In the genomic region with DNA sequence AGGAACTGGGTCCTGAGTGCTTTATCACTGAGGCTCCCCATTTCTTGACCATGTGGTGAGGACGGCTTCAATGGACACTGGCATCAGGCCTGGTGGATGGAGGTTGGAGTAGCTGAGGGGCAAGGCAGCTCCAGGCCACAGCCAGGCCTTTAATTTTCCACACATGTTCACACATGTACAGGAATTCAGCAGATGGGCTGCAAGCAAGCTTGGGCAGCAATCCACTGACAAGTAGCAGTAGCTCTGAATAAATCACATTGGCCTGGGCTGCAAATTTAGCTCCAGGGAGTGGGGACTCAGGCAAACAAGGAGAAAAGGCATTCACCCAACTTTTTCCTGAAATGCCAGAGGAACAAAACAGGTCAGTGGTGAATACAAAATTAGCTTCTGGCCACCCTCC, we compare ENCODE assay signal across 24 cellular contexts.
"Had no signal": no experiment of that assay in that cellular context is flagged by ENCODE, and none has a peak within 500 bp of the region (broad histone marks: within the 10 kb centered on the region; RNA-seq: fewer than 3 reads in every experiment).

No MANE protein-coding gene starts in this region.

- H3K27ac ChIP-seq: colonic mucosa, left ventricle myocardium inferior, neutrophil, skin epidermis, testis, transverse colon had no signal

- ATAC-seq: activated naive CD4-positive, alpha-beta T cell treated with anti-CD3 and anti-CD28 coated beads, Interleukin-2, amount 50 U/mL, for 72 hours; activated T-cell treated with anti-CD3 and anti-CD28 coated beads, Interleukin-2, amount 50 U/mL, for 4 hours; activated T-helper 17 cell treated with anti-CD3 and anti-CD28 coated beads, Interleukin-2, amount 50 U/mL, for 72 hours; esophagus mucosa; sciatic nerve; stimulated activated naive CD8-positive, alpha-beta T cell treated with anti-CD3 and anti-CD28 coated beads, Interleukin-15, Interleukin-2, amounts not matched to agents 100 U/mL and 50 U/mL, for 24 hours; WTC11 had no signal

- H3K27me3 Mint-ChIP-seq: activated T-helper 17 cell treated with anti-CD3 and anti-CD28 coated beads, Interleukin-2, amount 50 U/mL, for 72 hours had no signal

- H3K4me3 ChIP-seq: colonic mucosa, left ventricle myocardium inferior, lung, skin epidermis, testis, transverse colon had no signal

- H3K36me3 Mint-ChIP-seq: activated naive CD4-positive, alpha-beta T cell treated with anti-CD3 and anti-CD28 coated beads, Interleukin-2, amount 50 U/mL, for 72 hours; WTC11 had no signal

- H3K9me3 Mint-ChIP-seq: activated CD4-positive, alpha-beta memory T cell treated with anti-CD3 and anti-CD28 coated beads, Interleukin-2, amount 10 ng/mL, durations not matched to agents 7 days and 5 days; activated CD4-positive, alpha-beta T cell treated with anti-CD3 and anti-CD28 coated beads, Interleukin-2, amount 10 ng/mL, durations not matched to agents 7 days and 5 days; activated naive CD4-positive, alpha-beta T cell treated with anti-CD3 and anti-CD28 coated beads, Interleukin-2, amount 50 U/mL, for 72 hours; activated T-cell treated with anti-CD3 and anti-CD28 coated beads, Interleukin-2, amount 50 U/mL, for 4 hours; activated T-helper 17 cell treated with anti-CD3 and anti-CD28 coated beads, Interleukin-2, amount 50 U/mL, for 72 hours; nephron progenitor cell; WTC11 had no signal

- DNase-seq: activated CD4-positive, alpha-beta memory T cell treated with anti-CD3 and anti-CD28 coated beads, Interleukin-2, amount 10 ng/mL, durations not matched to agents 7 days and 5 days; activated CD4-positive, alpha-beta T cell treated with anti-CD3 and anti-CD28 coated beads for 1 hour; activated CD4-positive, alpha-beta T cell treated with anti-CD3 and anti-CD28 coated beads, Interleukin-2, amount 10 ng/mL, durations not matched to agents 7 days and 5 days; activated T-cell treated with anti-CD3 and anti-CD28 coated beads, Interleukin-2, amount 50 U/mL, for 4 hours; cerebellar nuclear complex; colonic mucosa; effector CD8-positive, alpha-beta T cell; left ventricle myocardium inferior; nephron progenitor cell; retina; stimulated activated CD4-positive, alpha-beta T cell treated with anti-CD3 and anti-CD28 coated beads, Interleukin-12 subunit alpha, Interleukin-12 subunit beta, amount 100 ng/mL, for 4 hours; stimulated activated CD4-positive, alpha-beta T cell treated with anti-CD3 and anti-CD28 coated beads, Interleukin-4, amount 100 ng/mL, for 1 hour; stimulated activated naive CD8-positive, alpha-beta T cell treated with anti-CD3 and anti-CD28 coated beads, Interleukin-15, Interleukin-2, amounts not matched to agents 100 U/mL and 50 U/mL, for 24 hours; T-helper 2 cell; testis; transverse colon had no signal

- H3K4me3 Mint-ChIP-seq: activated CD4-positive, alpha-beta memory T cell treated with anti-CD3 and anti-CD28 coated beads, Interleukin-2, amount 10 ng/mL, durations not matched to agents 7 days and 5 days; activated CD4-positive, alpha-beta T cell treated with anti-CD3 and anti-CD28 coated beads, Interleukin-2, amount 10 ng/mL, durations not matched to agents 7 days and 5 days; activated T-cell treated with anti-CD3 and anti-CD28 coated beads, Interleukin-2, amount 50 U/mL, for 4 hours; activated T-helper 17 cell treated with anti-CD3 and anti-CD28 coated beads, Interleukin-2, amount 50 U/mL, for 72 hours; nephron progenitor cell; WTC11 had no signal

- H3K9me3 ChIP-seq: colonic mucosa, left ventricle myocardium inferior, neutrophil, testis, transverse colon had no signal

- H3K4me1 ChIP-seq: colonic mucosa, testis had no signal

- H3K27me3 ChIP-seq: colonic mucosa, neutrophil, testis, transverse colon had no signal

- H3K27ac Mint-ChIP-seq: activated CD4-positive, alpha-beta memory T cell treated with anti-CD3 and anti-CD28 coated beads, Interleukin-2, amount 10 ng/mL, durations not matched to agents 7 days and 5 days; activated CD4-positive, alpha-beta T cell treated with anti-CD3 and anti-CD28 coated beads, Interleukin-2, amount 10 ng/mL, durations not matched to agents 7 days and 5 days; activated naive CD4-positive, alpha-beta T cell treated with anti-CD3 and anti-CD28 coated beads, Interleukin-2, amount 50 U/mL, for 72 hours; activated T-helper 17 cell treated with anti-CD3 and anti-CD28 coated beads, Interleukin-2, amount 50 U/mL, for 72 hours; nephron progenitor cell; WTC11 had no signal

- H3K36me3 ChIP-seq: colonic mucosa, left ventricle myocardium inferior, neutrophil, transverse colon had no signal

- H3K4me1 Mint-ChIP-seq: activated T-helper 17 cell treated with anti-CD3 and anti-CD28 coated beads, Interleukin-2, amount 50 U/mL, for 72 hours had no signal
